27 cellular contexts compared by ENCODE assay signal in the genomic region with DNA sequence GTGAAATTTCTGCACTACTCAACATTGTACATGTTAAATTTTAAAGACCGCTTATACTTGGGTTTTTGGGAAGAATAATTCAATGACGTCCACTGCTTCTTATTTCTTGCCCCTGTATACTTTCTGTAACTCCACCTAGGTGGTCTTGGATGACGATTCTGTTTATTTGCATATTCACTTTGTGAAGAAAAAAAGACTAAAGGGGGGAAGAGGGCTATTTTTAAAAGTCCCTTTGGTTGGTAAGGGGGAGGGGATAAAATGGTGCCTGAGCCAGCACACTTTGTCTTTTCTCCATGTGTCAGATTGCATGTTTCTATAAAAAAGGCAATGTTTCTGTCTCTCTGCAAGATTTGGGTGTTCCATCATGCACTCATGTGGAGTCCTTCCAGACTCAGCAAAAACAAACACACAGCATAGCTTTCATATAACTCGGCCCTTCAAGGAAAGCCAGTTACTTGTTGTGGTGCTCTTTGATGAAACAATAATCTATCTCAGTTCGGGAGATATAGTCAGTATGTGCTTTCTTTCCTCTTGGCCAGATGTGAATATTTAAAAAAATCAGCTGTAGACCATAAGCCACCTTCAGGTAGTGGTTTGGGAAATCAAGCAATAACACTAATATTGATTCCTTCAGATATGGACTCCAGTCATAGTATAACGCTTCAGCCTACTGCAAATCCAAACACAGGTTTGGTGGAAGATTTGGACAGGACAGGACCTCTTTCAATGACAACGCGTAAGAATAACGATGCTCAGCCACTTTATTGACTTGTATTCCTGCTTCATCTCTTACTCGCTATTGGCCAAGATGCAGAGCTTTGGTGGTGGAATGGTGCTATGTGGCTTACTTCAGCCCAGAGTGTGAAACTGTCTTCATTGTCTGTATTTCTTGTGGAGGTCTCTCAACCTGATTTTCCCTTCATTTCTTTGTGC.
DNase-seq lines count a peak whose midpoint lies in the region; ATAC-seq and TF ChIP-seq lines count a peak whose summit lies in the region.
"Had no signal": no experiment of that assay in that cellular context is flagged by ENCODE, and none has a peak within 500 bp of the region (broad histone marks: within the 10 kb centered on the region; RNA-seq: fewer than 3 reads in every experiment).

No MANE protein-coding gene starts in this region.

- H3K36me3 ChIP-seq in adipocyte (ENCODE audit: control insufficient read depth, insufficient read depth, low read length, severe bottlenecking) (peaks cover 87% of the 10 kb centered on the region), left lung (peaks cover 3 to 80% of the 10 kb centered on the region in 2 donors)
- peaks cover 24 to 81% (median 35%) of the 10 kb centered on the region in 3 experiments for H3K36me3 ChIP-seq in naive thymus-derived CD4-positive, alpha-beta T cell (ENCODE audit: control insufficient read depth in 2 of 3, insufficient read depth in 3 of 3, low read length in 3 of 3)

- H3K9me3 ChIP-seq in adipocyte (ENCODE audit: control insufficient read depth, low read length) (peaks cover 5% of the 10 kb centered on the region), left lung (no peaks in the 10 kb centered on the region)
- H3K9me3 ChIP-seq in naive thymus-derived CD4-positive, alpha-beta T cell (ENCODE audit: control insufficient read depth in 2 of 3, low read length in 3 of 3): peaks cover 0 to 6% (median 0%) of the 10 kb centered on the region in 3 experiments

- peak overlapping the region; percentile 59 for H3K27ac Mint-ChIP-seq in activated T-cell treated with anti-CD3 and anti-CD28 coated beads, Interleukin-2, amount 50 U/mL, for 72 hours
- H3K27ac Mint-ChIP-seq in IgD-negative memory B cell: peak overlapping the region in 2 of 3 donors; percentile 62 to 85
- peak overlapping the region; percentile 20 to 84 (median 40) for H3K27ac Mint-ChIP-seq in naive thymus-derived CD4-positive, alpha-beta T cell
- H3K27ac Mint-ChIP-seq: T-helper 2 cell treated with Interferon-gamma antibody and Interleukin-4, amounts not matched to agents 5 μg/mL and 100 μg/mL, for 36 hours had no signal

- H3K4me1 ChIP-seq in adipocyte (ENCODE audit: control insufficient read depth, insufficient read depth, low read length): peaks cover 18% of the 10 kb centered on the region
- H3K4me1 ChIP-seq in naive thymus-derived CD4-positive, alpha-beta T cell (ENCODE audit: control insufficient read depth in 2 of 2, insufficient read depth in 2 of 2, low read length in 2 of 2): peaks cover 0 to 2% of the 10 kb centered on the region in 2 donors
- H3K4me1 ChIP-seq in left lung: peaks cover 0 to 31% of the 10 kb centered on the region in 2 donors
- H3K4me1 ChIP-seq: Caco-2, foreskin keratinocyte had no signal

- H3K27ac ChIP-seq in naive thymus-derived CD4-positive, alpha-beta T cell (ENCODE audit: low read depth, low read length): no peak overlapping the region
- H3K27ac ChIP-seq in left lung: peak overlapping the region in 1 of 2 donors; percentile 24
- H3K27ac ChIP-seq: epithelial cell of prostate, foreskin keratinocyte, VCaP had no signal

- peaks cover 39 to 75% of the 10 kb centered on the region in 2 donors for H3K36me3 Mint-ChIP-seq in activated T-cell treated with anti-CD3 and anti-CD28 coated beads, Interleukin-2, amount 50 U/mL, for 72 hours (ENCODE audit: insufficient read depth in 2 of 2)
- peaks cover 19% of the 10 kb centered on the region for H3K36me3 Mint-ChIP-seq in IgD-negative memory B cell
- peaks cover 46 to 94% (median 88%) of the 10 kb centered on the region in 5 donors for H3K36me3 Mint-ChIP-seq in naive thymus-derived CD4-positive, alpha-beta T cell

- no peak for TF ChIP-seq CTCF in left lung (IDR thresholded peaks at IDR 0.05)

- H3K27me3 ChIP-seq in adipocyte (replicated peaks; ENCODE audit: control insufficient read depth, insufficient read depth, low read length): no peaks in the 10 kb centered on the region
- H3K27me3 ChIP-seq in naive thymus-derived CD4-positive, alpha-beta T cell (ENCODE audit: control insufficient read depth in 2 of 2, insufficient read depth in 2 of 2, low read length in 2 of 2): no peaks in the 10 kb centered on the region
- no peaks in the 10 kb centered on the region for H3K27me3 ChIP-seq in left lung
- H3K27me3 ChIP-seq: foreskin keratinocyte had no signal

- CTCF ChIA-PET in naive thymus-derived CD4-positive, alpha-beta T cell (lab: Charles Lee): interaction anchor here (0.6 kb wide), 1 partner anchor 45 kb away, joined by 4 read pairs; no protein-coding TSS in a partner anchor

- H3K4me3 ChIP-seq in adipocyte (ENCODE audit: low read length) (no peak overlapping the region), left lung (no peak overlapping the region)
- H3K4me3 ChIP-seq in naive thymus-derived CD4-positive, alpha-beta T cell (ENCODE audit: low read length): no peak overlapping the region

- peaks cover 16% of the 10 kb centered on the region for H3K4me1 Mint-ChIP-seq in activated T-cell treated with anti-CD3 and anti-CD28 coated beads, Interleukin-2, amount 50 U/mL, for 72 hours (ENCODE audit: low read depth)
- peaks cover 16 to 26% (median 22%) of the 10 kb centered on the region in 3 donors for H3K4me1 Mint-ChIP-seq in IgD-negative memory B cell
- H3K4me1 Mint-ChIP-seq in naive thymus-derived CD4-positive, alpha-beta T cell: peaks cover 9 to 78% (median 74%) of the 10 kb centered on the region in 7 donors

- H3K27me3 Mint-ChIP-seq in activated T-cell treated with anti-CD3 and anti-CD28 coated beads, Interleukin-2, amount 50 U/mL, for 72 hours (ENCODE audit: low read depth): no peaks in the 10 kb centered on the region
- H3K27me3 Mint-ChIP-seq in IgD-negative memory B cell: no peaks in the 10 kb centered on the region
- no peaks in the 10 kb centered on the region for H3K27me3 Mint-ChIP-seq in naive thymus-derived CD4-positive, alpha-beta T cell

- POLR2A ChIA-PET in naive thymus-derived CD4-positive, alpha-beta T cell (lab: Charles Lee): interaction anchor here (4.1 kb wide), 1 partner anchor 9 kb away, joined by 12 read pairs; no protein-coding TSS in a partner anchor

- H3K4me3 Mint-ChIP-seq in activated T-cell treated with anti-CD3 and anti-CD28 coated beads, Interleukin-2, amount 50 U/mL, for 72 hours: no peak overlapping the region
- H3K4me3 Mint-ChIP-seq in IgD-negative memory B cell: no peak overlapping the region
- peak overlapping the region in 1 of 10 donors; percentile 1 for H3K4me3 Mint-ChIP-seq in naive thymus-derived CD4-positive, alpha-beta T cell
- H3K4me3 Mint-ChIP-seq: T-helper 2 cell treated with Interferon-gamma antibody and Interleukin-4, amounts not matched to agents 5 μg/mL and 100 μg/mL, for 36 hours had no signal

- intact Hi-C loops in naive thymus-derived CD4-positive, alpha-beta T cell (cut with micrococcal nuclease): no loop called here
- intact Hi-C loops in left lung (cut with DNase I): no loop called here

- H3K9me3 Mint-ChIP-seq in activated T-cell treated with anti-CD3 and anti-CD28 coated beads, Interleukin-2, amount 50 U/mL, for 72 hours: peaks cover 7 to 10% of the 10 kb centered on the region in 2 donors
- peaks cover 0 to 4% (median 3%) of the 10 kb centered on the region in 3 donors for H3K9me3 Mint-ChIP-seq in IgD-negative memory B cell
- peaks cover 3 to 37% (median 11%) of the 10 kb centered on the region in 11 donors for H3K9me3 Mint-ChIP-seq in naive thymus-derived CD4-positive, alpha-beta T cell

- no peak overlapping the region for H3K9ac ChIP-seq in adipocyte (ENCODE audit: low read length)

- no peak for ATAC-seq in activated T-cell treated with anti-CD3 and anti-CD28 coated beads, Interleukin-2, amount 50 U/mL, for 72 hours (replicated peaks in 1 of 2)
- no peak for ATAC-seq in naive thymus-derived CD4-positive, alpha-beta T cell
- no peak for ATAC-seq in left lung
- ATAC-seq: foreskin keratinocyte, HepG2, left colon had no signal

- no peak for DNase-seq in activated T-cell treated with anti-CD3 and anti-CD28 coated beads, Interleukin-2, amount 50 U/mL, for 72 hours
- DNase-seq in activated T-cell treated with anti-CD3 and anti-CD28 coated beads, Interleukin-2, amount 50 U/mL, for 48 hours: no peak
- DNase-seq in adipocyte (ENCODE audit: low read depth): peak; percentile 26
- DNase-seq in naive thymus-derived CD4-positive, alpha-beta T cell: no peak
- DNase-seq in SKM-1 treated with dmso at 0.1 percent for 144 hours (lab: John Stamatoyannopoulos, UW; ENCODE audit: unreplicated experiment): no peak
- no peak for DNase-seq in RKO (ENCODE audit: low spot score)
- DNase-seq in left lung: no peak
- DNase-seq: activated CD4-positive, alpha-beta T cell treated with anti-CD3 and anti-CD28 coated beads, Interleukin-2, amount 50 U/mL, for 4 hours; activated gamma-delta T cell; Caco-2; cerebellar nuclear complex; foreskin keratinocyte; HCEC 1CT; left colon; mesendoderm; NCI-H1092; NCI-H187 treated with DMSO at 0.1 percent for 48 hours; occipital lobe; RPMI8226; small intestine; stimulated activated CD4-positive, alpha-beta T cell treated with anti-CD3 and anti-CD28 coated beads, Interleukin-2, amount 100 ng/mL, for 24 hours; substantia nigra had no signal
